In genomic region chr16:81326971-81327370, GRCh38 we compare ENCODE assay signal across 15 cellular contexts.
"Had no signal": no experiment of that assay in that cellular context is flagged by ENCODE, and none has a peak within 500 bp of the region (broad histone marks: within the 10 kb centered on the region; RNA-seq: fewer than 3 reads in every experiment).

No MANE protein-coding gene starts in this region.

- H3K4me1 ChIP-seq: thyroid gland had no signal

- H3K27me3 ChIP-seq: thyroid gland had no signal

- ATAC-seq: activated CD8-positive, alpha-beta memory T cell treated with anti-CD3 and anti-CD28 coated beads, Interleukin-2, amount 10 ng/mL, durations not matched to agents 7 days and 5 days; left ventricle myocardium superior had no signal

- H3K4me3 ChIP-seq: coronary artery, thyroid gland had no signal

- H3K9me3 ChIP-seq: thyroid gland had no signal

- H3K27ac ChIP-seq: coronary artery, thyroid gland had no signal

- FAIRE-seq: astrocyte, endothelial cell of umbilical vein, kidney, urothelium cell line had no signal

- H3K36me3 ChIP-seq: thyroid gland had no signal

- DNase-seq: activated CD4-positive, alpha-beta T cell treated with anti-CD3 and anti-CD28 coated beads, Interleukin-2, amount 50 U/mL, for 48 hours; activated CD8-positive, alpha-beta memory T cell treated with anti-CD3 and anti-CD28 coated beads, Interleukin-2, amount 10 ng/mL, durations not matched to agents 7 days and 5 days; activated naive CD4-positive, alpha-beta T cell treated with anti-CD3 and anti-CD28 coated beads, Interleukin-2, amount 50 U/mL, for 16 hours; activated T-cell treated with anti-CD3 and anti-CD28 coated beads, Interleukin-2, amount 50 U/mL, for 1 hour; kidney; left ventricle myocardium superior; mesendoderm; stimulated activated CD4-positive, alpha-beta T cell treated with anti-CD3 and anti-CD28 coated beads, Interleukin-12 subunit alpha, Interleukin-12 subunit beta, amount 100 ng/mL, for 4 hours; stimulated activated CD4-positive, alpha-beta T cell treated with anti-CD3 and anti-CD28 coated beads, Interleukin-2, amount 100 ng/mL, for 24 hours; T-helper 9 cell; thyroid gland had no signal
